ENCODE assay signal across 8 cellular contexts in the genomic region with DNA sequence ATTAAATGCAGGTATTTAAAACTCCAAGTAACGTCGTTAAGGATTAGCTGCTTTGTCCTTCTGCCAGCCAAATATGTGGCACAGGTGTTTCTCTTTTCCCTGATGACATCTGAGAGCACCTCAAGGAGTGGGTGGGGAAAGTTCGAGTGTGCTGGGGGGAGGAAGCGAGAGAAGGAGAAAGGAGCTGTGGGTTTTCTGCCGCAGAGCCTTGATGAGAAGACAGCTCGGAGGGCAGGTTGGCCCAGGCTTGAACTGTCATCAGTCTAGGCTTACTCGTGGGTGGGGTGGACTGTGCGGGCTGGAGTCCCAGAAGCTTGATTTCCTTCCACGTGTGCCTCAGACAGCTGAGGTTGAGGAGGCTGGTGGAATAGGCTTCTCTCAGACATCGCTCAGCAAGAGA. TPM values are rescaled to one million over a fixed set of nuclear protein-coding genes. Genes with fewer than 3 reads are reported as not detected.
DNase-seq lines count a peak whose midpoint lies in the region; ATAC-seq and TF ChIP-seq lines count a peak whose summit lies in the region.

No MANE protein-coding gene starts in this region.

- no peaks in the 10 kb centered on the region for H3K9me3 Mint-ChIP-seq in CD4-positive, alpha-beta memory T cell

- CTCF ChIA-PET in CD4-positive, alpha-beta memory T cell (lab: Charles Lee; ENCODE audit: partially characterized antibody), result interaction anchor here (0.7 to 10.7 kb wide), 13 partner anchors 8 to 151 kb away, joined by 3 to 90 read pairs (median 4); a partner anchor contains a TSS

- no peak for TF ChIP-seq CTCF in neutrophil (IDR thresholded peaks at IDR 0.05)

- H3K27me3 Mint-ChIP-seq in CD4-positive, alpha-beta memory T cell, result no peaks in the 10 kb centered on the region

- peak overlapping the region; percentile 91 to 98 (median 95) for H3K27ac Mint-ChIP-seq in CD4-positive, alpha-beta memory T cell

- intact Hi-C loops in CD4-positive, alpha-beta memory T cell (cut with micrococcal nuclease), result no loop called here
- intact Hi-C loops in Right ventricle myocardium inferior (cut with DNase I), result no loop called here

- POLR2A ChIA-PET in CD4-positive, alpha-beta memory T cell (lab: Charles Lee; ENCODE audit: partially characterized antibody), result interaction anchor here (0.7 to 14.5 kb wide), 17 partner anchors 9 to 146 kb away, joined by 3 to 462 read pairs (median 6); a partner anchor contains a TSS

- H3K4me1 Mint-ChIP-seq in CD4-positive, alpha-beta memory T cell, result peaks cover 73 to 97% (median 87%) of the 10 kb centered on the region in 4 donors

- no peaks in the 10 kb centered on the region for H3K27me3 ChIP-seq in CD4-positive, alpha-beta memory T cell (ENCODE audit: insufficient read depth, low read length)
- no peaks in the 10 kb centered on the region for H3K27me3 ChIP-seq in neutrophil

- DNase-seq in CD4-positive, alpha-beta memory T cell, result peak; percentile 72 to 93 (median 77)
- peak; percentile 49 for DNase-seq in NCI-H187 treated with DMSO at 0.1 percent for 48 hours (lab: John Stamatoyannopoulos, UW)
- peak; percentile 51 to 63 for DNase-seq in activated T-helper 1 cell treated with anti-CD3 and anti-CD28 coated beads, Interleukin-2, amount 50 U/mL, for 16 hours (ENCODE audit: low read depth in 1 of 2, low spot score in 1 of 2)
- no peak for DNase-seq in SIG-M5 treated with dmso at 0.1 percent for 504 hours (lab: John Stamatoyannopoulos, UW; ENCODE audit: unreplicated experiment)
- DNase-seq in Right ventricle myocardium inferior (ENCODE audit: missing footprints), result no peak

- H3K36me3 ChIP-seq in CD4-positive, alpha-beta memory T cell (ENCODE audit: insufficient read depth, low read length), result peaks cover 26% of the 10 kb centered on the region
- peaks cover 55% of the 10 kb centered on the region for H3K36me3 ChIP-seq in neutrophil

- H3K9me3 ChIP-seq in CD4-positive, alpha-beta memory T cell (ENCODE audit: control insufficient read depth in 1 of 2, low read length in 2 of 2), result no peaks in the 10 kb centered on the region
- H3K9me3 ChIP-seq in neutrophil, result no peaks in the 10 kb centered on the region

- H3K27ac ChIP-seq in CD4-positive, alpha-beta memory T cell (ENCODE audit: low read depth, low read length), result peak overlapping the region; percentile 57
- peak overlapping the region; percentile 75 for H3K27ac ChIP-seq in neutrophil

- H3K36me3 Mint-ChIP-seq in CD4-positive, alpha-beta memory T cell, result peaks cover 33 to 58% of the 10 kb centered on the region in 2 donors

- peaks cover 99% of the 10 kb centered on the region for H3K4me1 ChIP-seq in CD4-positive, alpha-beta memory T cell (ENCODE audit: insufficient read depth, low read length)
- peaks cover 91% of the 10 kb centered on the region in 2 experiments for H3K4me1 ChIP-seq in neutrophil (ENCODE audit: control insufficient read depth in 1 of 2, insufficient read depth in 1 of 2, low read depth in 1 of 2, low read length in 1 of 2)

- no peak overlapping the region for H3K4me3 ChIP-seq in CD4-positive, alpha-beta memory T cell (ENCODE audit: low read length in 2 of 2)
- peak overlapping the region in 1 of 2 experiments; percentile 24 for H3K4me3 ChIP-seq in neutrophil (ENCODE audit: low read depth in 1 of 2, low read length in 1 of 2)

- ATAC-seq in GM21360 (IDR thresholded peaks at IDR 0.05; ENCODE audit: unreplicated experiment) (peak; percentile 51), HG02840 (IDR thresholded peaks at IDR 0.05; ENCODE audit: low FRiP score, unreplicated experiment) (no peak), Right ventricle myocardium inferior (no peak)

- peak overlapping the region; percentile 67 to 92 (median 74) for H3K4me3 Mint-ChIP-seq in CD4-positive, alpha-beta memory T cell

RNA-seq across cellular contexts. Expression of a gene that starts 15.9 kb away (rescaled TPM):
- total RNA-seq in CD4-positive, alpha-beta memory T cell, result 100 to 1,000 TPM; 610 to 660 TPM
- 100 to 1,000 TPM; 159 to 283 TPM for polyA plus RNA-seq in CD4-positive, alpha-beta memory T cell
- 6.1 TPM for total RNA-seq in Right ventricle myocardium inferior

Comparison
In these comparisons a context has a peak if more than half of its experiments do, and no peak if none do; other contexts are left out.
1. DNase-seq: peak in CD4-positive, alpha-beta memory T cell (5 of 5), NCI-H187 treated with DMSO at 0.1 percent for 48 hours (single experiment) and activated T-helper 1 cell treated with anti-CD3 and anti-CD28 coated beads, Interleukin-2, amount 50 U/mL, for 16 hours (2 of 2); none in SIG-M5 treated with dmso at 0.1 percent for 504 hours (single experiment) and Right ventricle myocardium inferior (single experiment).
2. RNA of a gene that starts 15.9 kb away (total RNA-seq): 610 to 660 TPM in CD4-positive, alpha-beta memory T cell; 6.1 TPM in Right ventricle myocardium inferior (single experiment); every median in the first group is over 10 times any median in the second.